Comparison of ENCODE assay signal across 12 cellular contexts in the genomic region with DNA sequence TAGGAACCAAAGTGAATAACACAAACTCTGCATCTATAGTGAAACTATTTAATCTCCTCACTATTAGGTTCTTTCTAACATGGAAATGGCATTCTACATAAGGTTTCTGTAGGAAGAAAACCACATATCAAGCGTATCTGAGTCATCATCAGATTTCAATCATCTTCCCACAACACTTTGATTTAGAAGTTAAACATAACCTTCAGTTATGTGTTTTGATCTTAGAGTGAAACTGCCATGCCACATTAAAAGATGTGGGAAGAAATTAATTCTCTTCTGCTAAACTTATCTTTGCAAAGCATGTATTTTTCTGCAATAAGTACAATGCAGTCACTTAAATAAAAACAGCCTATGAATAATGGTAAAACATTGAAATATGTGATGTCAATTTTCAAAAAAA. TPM values are rescaled to one million over a fixed set of nuclear protein-coding genes. Genes with fewer than 3 reads are reported as not detected.
DNase-seq lines count a peak whose midpoint lies in the region; ATAC-seq and TF ChIP-seq lines count a peak whose summit lies in the region.
"Had no signal": no experiment of that assay in that cellular context is flagged by ENCODE, and none has a peak within 500 bp of the region (broad histone marks: within the 10 kb centered on the region; RNA-seq: fewer than 3 reads in every experiment).

No MANE protein-coding gene starts in this region.

- no peak overlapping the region for H2AFZ ChIP-seq in SK-N-SH (ENCODE audit: low read depth)

- H3F3A ChIP-seq in SK-N-SH (replicated peaks; ENCODE audit: insufficient read depth) = peaks cover 7% of the 10 kb centered on the region

- H3K36me3 ChIP-seq in SK-N-SH (replicated peaks in 1 of 2; ENCODE audit: control insufficient read depth in 1 of 2, insufficient read depth in 2 of 2, low read length in 1 of 2) (no peaks in the 10 kb centered on the region), esophagus muscularis mucosa (peaks cover 0 to 4% (median 2%) of the 10 kb centered on the region in 4 donors), stomach (no peaks in the 10 kb centered on the region)

- H3K4me1 ChIP-seq in SK-N-SH (ENCODE audit: control insufficient read depth in 1 of 2, insufficient read depth in 2 of 2, low read depth in 1 of 2, low read length in 1 of 2) = peaks cover 5 to 17% of the 10 kb centered on the region in 2 experiments
- H3K4me1 ChIP-seq in esophagus muscularis mucosa = peaks cover 42 to 66% (median 61%) of the 10 kb centered on the region in 4 donors
- H3K4me1 ChIP-seq in stomach = peaks cover 4 to 54% (median 25%) of the 10 kb centered on the region in 4 donors

- TF ChIP-seq RAD21 in SK-N-SH (IDR thresholded peaks at IDR 0.05; ENCODE audit: low read length) = no peak

- no peak for ATAC-seq in SK-N-SH treated with all-trans-retinoic acid at 6 μM for 48 hours
- ATAC-seq in HG03175 (IDR thresholded peaks at IDR 0.05; ENCODE audit: unreplicated experiment) = no peak

- H3K9ac ChIP-seq in SK-N-SH = no peak overlapping the region

- peaks cover 5% of the 10 kb centered on the region; the same call in 1 of the 2 replicates for H3K9me2 ChIP-seq in SK-N-SH

- TF ChIP-seq EP300 in SK-N-SH (IDR thresholded peaks at IDR 0.05; ENCODE audit: borderline replicate concordance in 1 of 2, low read depth in 1 of 2, low read length in 1 of 2) = no peak
- no peak for TF ChIP-seq EP300 in esophagus muscularis mucosa (IDR thresholded peaks at IDR 0.05)
- TF ChIP-seq EP300 in stomach (IDR thresholded peaks at IDR 0.05) = no peak

- no peaks in the 10 kb centered on the region for H3K27me3 ChIP-seq in SK-N-SH (ENCODE audit: insufficient read depth)
- no peaks in the 10 kb centered on the region for H3K27me3 ChIP-seq in esophagus muscularis mucosa
- H3K27me3 ChIP-seq in stomach = no peaks in the 10 kb centered on the region

- no peak overlapping the region for H3K4me2 ChIP-seq in SK-N-SH

- DNase-seq in SK-N-SH (no peak), RPMI7951 (ENCODE audit: low read depth) (peak; percentile 53), esophagus muscularis mucosa (ENCODE audit: extremely low spot score) (no peak), stomach (no peak), COLO668 (lab: John Stamatoyannopoulos, UW; ENCODE audit: unreplicated experiment) (no peak)
- no peak for DNase-seq in activated CD4-positive, CD25-positive, alpha-beta regulatory T cell treated with anti-CD3 and anti-CD28 coated beads, Interleukin-2, amount 50 U/mL, for 72 hours
- DNase-seq: 8988T; activated naive CD4-positive, alpha-beta T cell treated with anti-CD3 and anti-CD28 coated beads for 36 hours had no signal

- 34% methylated on average over 1 of the region's 1 CpG for WGBS in SK-N-SH (ENCODE audit: low lambda C conversion rate)
- 82% methylated on average over 1 of the region's 1 CpG for WGBS in esophagus muscularis mucosa
- 60 to 75% (median 69%) methylated on average over 1 of the region's 1 CpG for WGBS in stomach, 5 donors

- H3K4me3 ChIP-seq in SK-N-SH (ENCODE audit: low read depth in 2 of 2, low read length in 1 of 2) (no peak overlapping the region), esophagus muscularis mucosa (no peak overlapping the region), stomach (no peak overlapping the region)
- H3K4me3 ChIP-seq: lung had no signal

- TF ChIP-seq CTCF in SK-N-SH (IDR thresholded peaks at IDR 0.05) (no peak), esophagus muscularis mucosa (IDR thresholded peaks at IDR 0.05) (no peak), stomach (IDR thresholded peaks at IDR 0.05) (no peak)

- POLR2A ChIA-PET in SK-N-SH (lab: Yijun Ruan, JAX) = no interaction called here

- H4K20me1 ChIP-seq in SK-N-SH (ENCODE audit: insufficient read depth) = no peaks in the 10 kb centered on the region

- CTCF ChIA-PET in SK-N-SH (lab: Yijun Ruan, JAX) = interaction anchor here (1.0 kb wide), 1 partner anchor 9 kb away, joined by 5 read pairs; no protein-coding TSS in a partner anchor

- intact Hi-C loops in esophagus muscularis mucosa (cut with DNase I) = loop anchor here (5.0 kb wide), 1 partner anchor 41 kb away; no protein-coding TSS in a partner anchor
- intact Hi-C loops in stomach (cut with DNase I; ENCODE audit: low total_unique reads) = no loop called here

- no peaks in the 10 kb centered on the region for H3K9me3 ChIP-seq in SK-N-SH
- H3K9me3 ChIP-seq in esophagus muscularis mucosa = no peaks in the 10 kb centered on the region
- H3K9me3 ChIP-seq in stomach = no peaks in the 10 kb centered on the region

- H3K27ac ChIP-seq in SK-N-SH (ENCODE audit: low read depth in 2 of 2, low read length in 1 of 2) = peak overlapping the region in 1 of 2 experiments; percentile 48; a peak in 1 of 4 replicates
- peak overlapping the region; percentile 60 to 72 (median 66) for H3K27ac ChIP-seq in esophagus muscularis mucosa (replicated peaks in 1 of 4)
- H3K27ac ChIP-seq in stomach = peak overlapping the region in 4 of 5 donors; percentile 7 to 75 (median 66)

- TF ChIP-seq POLR2A in esophagus muscularis mucosa (IDR thresholded peaks at IDR 0.05; ENCODE audit: low read depth) (no peak), stomach (IDR thresholded peaks at IDR 0.05) (no peak)

- no peaks in the 10 kb centered on the region for H3K79me2 ChIP-seq in SK-N-SH (ENCODE audit: insufficient read depth)

TF ChIP-seq in SK-N-SH, 30 proteins besides CTCF, POLR2A, EP300 and RAD21:
- TF ChIP-seq IRF3 (IDR thresholded peaks at IDR 0.05; ENCODE audit: low read depth, low read length) (no peak), NFIC (IDR thresholded peaks at IDR 0.05; ENCODE audit: borderline replicate concordance) (no peak), CHD2 (IDR thresholded peaks at IDR 0.05; ENCODE audit: low read length, partially characterized antibody) (no peak), TCF12 (IDR thresholded peaks at IDR 0.05) (0 out of 2 replicates have a peak, but pooled peaks have one; percentile 4), PBX3 (IDR thresholded peaks at IDR 0.05) (peak; percentile 27; the same call in 1 of the 2 replicates), JUND (IDR thresholded peaks at IDR 0.05) (0 out of 2 replicates have a peak, but pooled peaks have one; percentile 26), TEAD4 (IDR thresholded peaks at IDR 0.05; ENCODE audit: borderline replicate concordance, insufficient read depth) (no peak), GABPA (IDR thresholded peaks at IDR 0.05; ENCODE audit: low read depth) (no peak)

TF ChIP-seq in SK-N-SH treated with all-trans-retinoic acid at 6 μM for 48 hours, 23 proteins besides CTCF, POLR2A, EP300 and RAD21:
- TF ChIP-seq RARB (CRISPR knock-in tag; IDR thresholded peaks at IDR 0.05) = no peak
- TF ChIP-seq ESRRG (CRISPR knock-in tag; IDR thresholded peaks at IDR 0.05) = no peak
- TF ChIP-seq ZNF565 (CRISPR knock-in tag; conservative IDR thresholded peaks at IDR 0.05; ENCODE audit: low read depth) = no peak
- TF ChIP-seq ZFP30 (CRISPR knock-in tag; IDR thresholded peaks at IDR 0.05) = no peak
- no peak for TF ChIP-seq ZNF70 (CRISPR knock-in tag; IDR thresholded peaks at IDR 0.05)
- TF ChIP-seq PPARA (CRISPR knock-in tag; IDR thresholded peaks at IDR 0.05; ENCODE audit: borderline replicate concordance) = no peak
- no peak for TF ChIP-seq TOX (CRISPR knock-in tag; IDR thresholded peaks at IDR 0.05; ENCODE audit: borderline replicate concordance)
- TF ChIP-seq CREB5 (CRISPR knock-in tag; IDR thresholded peaks at IDR 0.05; ENCODE audit: low read depth) = no peak
- TF ChIP-seq ISL1 (CRISPR knock-in tag; IDR thresholded peaks at IDR 0.05) = no peak

RNA-seq across cellular contexts. Expression of gene MEF2C, which starts 55.0 kb away (rescaled TPM):
- polyA plus RNA-seq in SK-N-SH (2012; rRNA removed) (0.93 and 1.2 TPM in 2 replicates), stomach (10 to 100 TPM in 1 of 3 donors, 1 to 10 TPM in 2; 3.0 to 12.7 (median 4.9) TPM)
- polyA plus RNA-seq in SK-N-SH (2012; cell fraction: cytosol; rRNA removed) = 1.4 and 1.6 TPM in 2 replicates
- 1.0 and 1.2 TPM in 2 replicates for polyA plus RNA-seq in SK-N-SH (2012; cell fraction: nucleus; rRNA removed)
- total RNA-seq in RPMI7951 (2014; rRNA removed; shearing (Covaris generic)) = 20.8 and 32.1 TPM in 2 replicates
- total RNA-seq in esophagus muscularis mucosa (10 to 100 TPM; 20.8 to 34.3 (median 29.0) TPM), stomach (10 to 100 TPM; 13.6 to 48.1 (median 22.8) TPM)
- total RNA-seq: activated naive CD4-positive, alpha-beta T cell treated with anti-CD3 and anti-CD28 coated beads for 36 hours; G401 had no signal
